29 cellular contexts compared by ENCODE assay signal in genomic region chr12:33245459-33245858, GRCh38.
"Had no signal": no experiment of that assay in that cellular context is flagged by ENCODE, and none has a peak within 500 bp of the region (broad histone marks: within the 10 kb centered on the region; RNA-seq: fewer than 3 reads in every experiment).

No MANE protein-coding gene starts in this region.

- ATAC-seq: effector memory CD8-positive, alpha-beta T cell; heart right ventricle; left lobe of liver; mucosa of descending colon; natural killer cell treated with Interleukin-12 subunit alpha and Interleukin-12 subunit beta and Interleukin-15 and Interleukin-18, amount 100 ng/mL, for 72 hours; stimulated activated effector memory CD8-positive, alpha-beta T cell treated with anti-CD3 and anti-CD28 coated beads, Interleukin-12 subunit alpha, Interleukin-12 subunit beta, amount 100 ng/mL, for 72 hours had no signal

- H3K27ac Mint-ChIP-seq: effector memory CD8-positive, alpha-beta T cell; immature natural killer cell; memory B cell; naive B cell; natural killer cell treated with Interleukin-12 subunit alpha and Interleukin-12 subunit beta and Interleukin-15 and Interleukin-18, amount 100 ng/mL, for 72 hours; neural progenitor cell; stimulated activated effector memory CD8-positive, alpha-beta T cell treated with anti-CD3 and anti-CD28 coated beads, Interleukin-12 subunit alpha, Interleukin-12 subunit beta, amount 100 ng/mL, for 72 hours; type B pancreatic cell had no signal

- H3K27me3 Mint-ChIP-seq: effector memory CD8-positive, alpha-beta T cell; memory B cell; naive B cell; natural killer cell treated with Interleukin-12 subunit alpha and Interleukin-12 subunit beta and Interleukin-15 and Interleukin-18, amount 100 ng/mL, for 72 hours; type B pancreatic cell had no signal

- H3K4me3 Mint-ChIP-seq: effector memory CD8-positive, alpha-beta T cell; immature natural killer cell; memory B cell; naive B cell; natural killer cell treated with Interleukin-12 subunit alpha and Interleukin-12 subunit beta and Interleukin-15 and Interleukin-18, amount 100 ng/mL, for 72 hours; neural progenitor cell; stimulated activated effector memory CD8-positive, alpha-beta T cell treated with anti-CD3 and anti-CD28 coated beads, Interleukin-12 subunit alpha, Interleukin-12 subunit beta, amount 100 ng/mL, for 72 hours; type B pancreatic cell had no signal

- H3K9me3 ChIP-seq: esophagus muscularis mucosa, mucosa of descending colon, prostate gland, right atrium auricular region, sigmoid colon, stomach, thyroid gland had no signal

- H3K4me3 ChIP-seq: coronary artery, esophagus muscularis mucosa, heart right ventricle, lung, mucosa of descending colon, neural progenitor cell, prostate gland, right atrium auricular region, sigmoid colon, stomach, thyroid gland had no signal

- H3K36me3 Mint-ChIP-seq: immature natural killer cell; memory B cell; naive B cell; natural killer cell treated with Interleukin-12 subunit alpha and Interleukin-12 subunit beta and Interleukin-15 and Interleukin-18, amount 100 ng/mL, for 72 hours; neural progenitor cell; stimulated activated effector memory CD8-positive, alpha-beta T cell treated with anti-CD3 and anti-CD28 coated beads, Interleukin-12 subunit alpha, Interleukin-12 subunit beta, amount 100 ng/mL, for 72 hours; type B pancreatic cell had no signal

- H3K36me3 ChIP-seq: esophagus muscularis mucosa, heart right ventricle, neural progenitor cell, prostate gland, right atrium auricular region, sigmoid colon, stomach, thyroid gland had no signal

- H3K4me1 Mint-ChIP-seq: immature natural killer cell; memory B cell; naive B cell; neural progenitor cell; stimulated activated effector memory CD8-positive, alpha-beta T cell treated with anti-CD3 and anti-CD28 coated beads, Interleukin-12 subunit alpha, Interleukin-12 subunit beta, amount 100 ng/mL, for 72 hours had no signal

- H3K9me3 Mint-ChIP-seq: effector memory CD8-positive, alpha-beta T cell; memory B cell; natural killer cell treated with Interleukin-12 subunit alpha and Interleukin-12 subunit beta and Interleukin-15 and Interleukin-18, amount 100 ng/mL, for 72 hours had no signal

- H3K4me1 ChIP-seq: esophagus muscularis mucosa, heart right ventricle, neural progenitor cell, parathyroid adenoma, prostate gland, right atrium auricular region, sigmoid colon, stomach, thyroid gland had no signal

- H3K27me3 ChIP-seq: esophagus muscularis mucosa, heart right ventricle, neural progenitor cell, right atrium auricular region, sigmoid colon, stomach, thyroid gland had no signal

- DNase-seq: dermis blood vessel endothelial cell; effector memory CD8-positive, alpha-beta T cell; foreskin melanocyte; glutamatergic neuron; heart right ventricle; hypothalamus; immature natural killer cell; islet precursor cell; kidney glomerular epithelial cell; mucosa of descending colon; naive B cell; sigmoid colon; stimulated activated CD4-positive, alpha-beta T cell treated with anti-CD3 and anti-CD28 coated beads, Interleukin-2, amount 100 ng/mL, for 24 hours; stimulated activated CD4-positive, alpha-beta T cell treated with anti-CD3 and anti-CD28 coated beads, Interleukin-4, amount 100 ng/mL, for 24 hours; stimulated activated naive CD4-positive, alpha-beta T cell treated with Interleukin-2 at 50 U/mL for 16 hours; stomach; thyroid gland had no signal
